Comparison of ENCODE assay signal across 1 cellular context in the genomic region with DNA sequence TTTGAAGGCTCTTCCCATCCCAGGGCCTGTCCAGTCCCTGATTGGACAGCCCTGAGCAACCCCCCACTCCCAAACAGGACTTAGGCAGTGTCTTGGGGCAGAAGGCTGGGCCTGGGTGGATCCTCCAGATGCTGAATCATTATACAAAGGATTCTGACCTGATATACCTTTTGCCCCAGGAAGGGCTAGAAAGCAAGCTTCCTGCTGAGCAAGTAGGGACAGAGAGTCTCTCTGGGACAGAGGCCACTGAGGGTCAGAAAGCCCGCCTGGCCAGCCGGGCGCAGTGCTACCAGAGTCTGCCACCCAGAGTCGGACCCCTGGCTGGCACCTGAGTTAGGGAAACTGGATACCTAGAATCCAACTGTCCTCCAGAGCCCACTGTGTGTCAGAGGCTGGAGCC.
TF ChIP-seq lines count a peak whose summit lies in the region.

No MANE protein-coding gene starts in this region.

TF ChIP-seq in HepG2, 621 proteins besides CTCF, POLR2A, EP300 and RAD21:
- TF ChIP-seq FOXK2 (IDR thresholded peaks at IDR 0.05) = no peak
- TF ChIP-seq, protein P1, sequence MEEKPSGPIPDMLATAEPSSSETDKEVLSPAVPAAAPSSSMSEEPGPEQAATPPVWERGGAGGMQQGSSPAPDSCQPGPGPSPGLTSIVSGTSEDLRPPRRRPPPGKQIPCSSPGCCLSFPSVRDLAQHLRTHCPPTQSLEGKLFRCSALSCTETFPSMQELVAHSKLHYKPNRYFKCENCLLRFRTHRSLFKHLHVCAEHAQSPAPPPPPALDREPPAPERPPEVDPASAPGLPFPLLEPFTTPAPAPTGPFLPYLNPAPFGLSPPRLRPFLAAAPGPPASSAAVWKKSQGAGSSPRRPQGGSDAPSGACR (CRISPR knock-in tag; IDR thresholded peaks at IDR 0.05) = no peak
- TF ChIP-seq, protein P2, sequence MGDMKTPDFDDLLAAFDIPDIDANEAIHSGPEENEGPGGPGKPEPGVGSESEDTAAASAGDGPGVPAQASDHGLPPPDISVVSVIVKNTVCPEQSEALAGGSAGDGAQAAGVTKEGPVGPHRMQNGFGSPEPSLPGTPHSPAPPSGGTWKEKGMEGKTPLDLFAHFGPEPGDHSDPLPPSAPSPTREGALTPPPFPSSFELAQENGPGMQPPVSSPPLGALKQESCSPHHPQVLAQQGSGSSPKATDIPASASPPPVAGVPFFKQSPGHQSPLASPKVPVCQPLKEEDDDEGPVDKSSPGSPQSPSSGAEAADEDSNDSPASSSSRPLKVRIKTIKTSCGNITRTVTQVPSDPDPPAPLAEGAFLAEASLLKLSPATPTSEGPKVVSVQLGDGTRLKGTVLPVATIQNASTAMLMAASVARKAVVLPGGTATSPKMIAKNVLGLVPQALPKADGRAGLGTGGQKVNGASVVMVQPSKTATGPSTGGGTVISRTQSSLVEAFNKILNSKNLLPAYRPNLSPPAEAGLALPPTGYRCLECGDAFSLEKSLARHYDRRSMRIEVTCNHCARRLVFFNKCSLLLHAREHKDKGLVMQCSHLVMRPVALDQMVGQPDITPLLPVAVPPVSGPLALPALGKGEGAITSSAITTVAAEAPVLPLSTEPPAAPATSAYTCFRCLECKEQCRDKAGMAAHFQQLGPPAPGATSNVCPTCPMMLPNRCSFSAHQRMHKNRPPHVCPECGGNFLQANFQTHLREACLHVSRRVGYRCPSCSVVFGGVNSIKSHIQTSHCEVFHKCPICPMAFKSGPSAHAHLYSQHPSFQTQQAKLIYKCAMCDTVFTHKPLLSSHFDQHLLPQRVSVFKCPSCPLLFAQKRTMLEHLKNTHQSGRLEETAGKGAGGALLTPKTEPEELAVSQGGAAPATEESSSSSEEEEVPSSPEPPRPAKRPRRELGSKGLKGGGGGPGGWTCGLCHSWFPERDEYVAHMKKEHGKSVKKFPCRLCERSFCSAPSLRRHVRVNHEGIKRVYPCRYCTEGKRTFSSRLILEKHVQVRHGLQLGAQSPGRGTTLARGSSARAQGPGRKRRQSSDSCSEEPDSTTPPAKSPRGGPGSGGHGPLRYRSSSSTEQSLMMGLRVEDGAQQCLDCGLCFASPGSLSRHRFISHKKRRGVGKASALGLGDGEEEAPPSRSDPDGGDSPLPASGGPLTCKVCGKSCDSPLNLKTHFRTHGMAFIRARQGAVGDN (CRISPR knock-in tag; IDR thresholded peaks at IDR 0.05) = peak; percentile 48; the same call in 1 of the 2 replicates
- no peak for TF ChIP-seq FOXK1 (CRISPR knock-in tag; IDR thresholded peaks at IDR 0.05; ENCODE audit: borderline replicate concordance, low read depth)
- TF ChIP-seq, protein P3, sequence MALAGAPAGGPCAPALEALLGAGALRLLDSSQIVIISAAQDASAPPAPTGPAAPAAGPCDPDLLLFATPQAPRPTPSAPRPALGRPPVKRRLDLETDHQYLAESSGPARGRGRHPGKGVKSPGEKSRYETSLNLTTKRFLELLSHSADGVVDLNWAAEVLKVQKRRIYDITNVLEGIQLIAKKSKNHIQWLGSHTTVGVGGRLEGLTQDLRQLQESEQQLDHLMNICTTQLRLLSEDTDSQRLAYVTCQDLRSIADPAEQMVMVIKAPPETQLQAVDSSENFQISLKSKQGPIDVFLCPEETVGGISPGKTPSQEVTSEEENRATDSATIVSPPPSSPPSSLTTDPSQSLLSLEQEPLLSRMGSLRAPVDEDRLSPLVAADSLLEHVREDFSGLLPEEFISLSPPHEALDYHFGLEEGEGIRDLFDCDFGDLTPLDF (CRISPR knock-in tag; IDR thresholded peaks at IDR 0.05) = no peak
- no peak for TF ChIP-seq TSC22D2 (CRISPR knock-in tag; IDR thresholded peaks at IDR 0.05; ENCODE audit: borderline replicate concordance)
- TF ChIP-seq, protein P4, sequence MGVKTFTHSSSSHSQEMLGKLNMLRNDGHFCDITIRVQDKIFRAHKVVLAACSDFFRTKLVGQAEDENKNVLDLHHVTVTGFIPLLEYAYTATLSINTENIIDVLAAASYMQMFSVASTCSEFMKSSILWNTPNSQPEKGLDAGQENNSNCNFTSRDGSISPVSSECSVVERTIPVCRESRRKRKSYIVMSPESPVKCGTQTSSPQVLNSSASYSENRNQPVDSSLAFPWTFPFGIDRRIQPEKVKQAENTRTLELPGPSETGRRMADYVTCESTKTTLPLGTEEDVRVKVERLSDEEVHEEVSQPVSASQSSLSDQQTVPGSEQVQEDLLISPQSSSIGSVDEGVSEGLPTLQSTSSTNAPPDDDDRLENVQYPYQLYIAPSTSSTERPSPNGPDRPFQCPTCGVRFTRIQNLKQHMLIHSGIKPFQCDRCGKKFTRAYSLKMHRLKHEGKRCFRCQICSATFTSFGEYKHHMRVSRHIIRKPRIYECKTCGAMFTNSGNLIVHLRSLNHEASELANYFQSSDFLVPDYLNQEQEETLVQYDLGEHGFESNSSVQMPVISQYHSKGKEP (CRISPR knock-in tag; IDR thresholded peaks at IDR 0.05) = no peak
- peak; percentile 70 for TF ChIP-seq PPARG (CRISPR knock-in tag; conservative IDR thresholded peaks at IDR 0.05)
- TF ChIP-seq, protein P5, sequence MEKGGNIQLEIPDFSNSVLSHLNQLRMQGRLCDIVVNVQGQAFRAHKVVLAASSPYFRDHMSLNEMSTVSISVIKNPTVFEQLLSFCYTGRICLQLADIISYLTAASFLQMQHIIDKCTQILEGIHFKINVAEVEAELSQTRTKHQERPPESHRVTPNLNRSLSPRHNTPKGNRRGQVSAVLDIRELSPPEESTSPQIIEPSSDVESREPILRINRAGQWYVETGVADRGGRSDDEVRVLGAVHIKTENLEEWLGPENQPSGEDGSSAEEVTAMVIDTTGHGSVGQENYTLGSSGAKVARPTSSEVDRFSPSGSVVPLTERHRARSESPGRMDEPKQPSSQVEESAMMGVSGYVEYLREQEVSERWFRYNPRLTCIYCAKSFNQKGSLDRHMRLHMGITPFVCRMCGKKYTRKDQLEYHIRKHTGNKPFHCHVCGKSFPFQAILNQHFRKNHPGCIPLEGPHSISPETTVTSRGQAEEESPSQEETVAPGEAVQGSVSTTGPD (CRISPR knock-in tag; IDR thresholded peaks at IDR 0.05) = no peak
- TF ChIP-seq SMAD1 (CRISPR knock-in tag; IDR thresholded peaks at IDR 0.05; ENCODE audit: borderline replicate concordance, low read depth) = no peak
- TF ChIP-seq NFYC (CRISPR knock-in tag; IDR thresholded peaks at IDR 0.05) = 0 out of 2 replicates have a peak, but pooled peaks have one; percentile 13
- peak; percentile 34; the same call in 1 of the 2 replicates for TF ChIP-seq PHF8 (CRISPR knock-in tag; IDR thresholded peaks at IDR 0.05)
- TF ChIP-seq GATAD1 (CRISPR knock-in tag; IDR thresholded peaks at IDR 0.05) = 0 out of 2 replicates have a peak, but pooled peaks have one; percentile 2
- TF ChIP-seq, protein P6, sequence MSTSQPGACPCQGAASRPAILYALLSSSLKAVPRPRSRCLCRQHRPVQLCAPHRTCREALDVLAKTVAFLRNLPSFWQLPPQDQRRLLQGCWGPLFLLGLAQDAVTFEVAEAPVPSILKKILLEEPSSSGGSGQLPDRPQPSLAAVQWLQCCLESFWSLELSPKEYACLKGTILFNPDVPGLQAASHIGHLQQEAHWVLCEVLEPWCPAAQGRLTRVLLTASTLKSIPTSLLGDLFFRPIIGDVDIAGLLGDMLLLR (CRISPR knock-in tag; IDR thresholded peaks at IDR 0.05) = no peak
- TF ChIP-seq MTF1 (CRISPR knock-in tag; IDR thresholded peaks at IDR 0.05) = no peak
- peak; percentile 21; the same call in 1 of the 2 replicates for TF ChIP-seq ZBTB42 (CRISPR knock-in tag; IDR thresholded peaks at IDR 0.05)
- TF ChIP-seq, protein P7, sequence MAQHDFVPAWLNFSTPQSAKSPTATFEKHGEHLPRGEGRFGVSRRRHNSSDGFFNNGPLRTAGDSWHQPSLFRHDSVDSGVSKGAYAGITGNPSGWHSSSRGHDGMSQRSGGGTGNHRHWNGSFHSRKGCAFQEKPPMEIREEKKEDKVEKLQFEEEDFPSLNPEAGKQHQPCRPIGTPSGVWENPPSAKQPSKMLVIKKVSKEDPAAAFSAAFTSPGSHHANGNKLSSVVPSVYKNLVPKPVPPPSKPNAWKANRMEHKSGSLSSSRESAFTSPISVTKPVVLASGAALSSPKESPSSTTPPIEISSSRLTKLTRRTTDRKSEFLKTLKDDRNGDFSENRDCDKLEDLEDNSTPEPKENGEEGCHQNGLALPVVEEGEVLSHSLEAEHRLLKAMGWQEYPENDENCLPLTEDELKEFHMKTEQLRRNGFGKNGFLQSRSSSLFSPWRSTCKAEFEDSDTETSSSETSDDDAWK (CRISPR knock-in tag; IDR thresholded peaks at IDR 0.05) = no peak
- 0 out of 2 replicates have a peak, but pooled peaks have one; percentile 16 for TF ChIP-seq PHF21A (CRISPR knock-in tag; IDR thresholded peaks at IDR 0.05)
- TF ChIP-seq ZSCAN12 (CRISPR knock-in tag; IDR thresholded peaks at IDR 0.05) = no peak
- TF ChIP-seq, protein P8, sequence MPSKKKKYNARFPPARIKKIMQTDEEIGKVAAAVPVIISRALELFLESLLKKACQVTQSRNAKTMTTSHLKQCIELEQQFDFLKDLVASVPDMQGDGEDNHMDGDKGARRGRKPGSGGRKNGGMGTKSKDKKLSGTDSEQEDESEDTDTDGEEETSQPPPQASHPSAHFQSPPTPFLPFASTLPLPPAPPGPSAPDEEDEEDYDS (CRISPR knock-in tag; IDR thresholded peaks at IDR 0.05) = 0 out of 2 replicates have a peak, but pooled peaks have one; percentile 9
